ENCODE assay signal across 28 cellular contexts in the genomic region with DNA sequence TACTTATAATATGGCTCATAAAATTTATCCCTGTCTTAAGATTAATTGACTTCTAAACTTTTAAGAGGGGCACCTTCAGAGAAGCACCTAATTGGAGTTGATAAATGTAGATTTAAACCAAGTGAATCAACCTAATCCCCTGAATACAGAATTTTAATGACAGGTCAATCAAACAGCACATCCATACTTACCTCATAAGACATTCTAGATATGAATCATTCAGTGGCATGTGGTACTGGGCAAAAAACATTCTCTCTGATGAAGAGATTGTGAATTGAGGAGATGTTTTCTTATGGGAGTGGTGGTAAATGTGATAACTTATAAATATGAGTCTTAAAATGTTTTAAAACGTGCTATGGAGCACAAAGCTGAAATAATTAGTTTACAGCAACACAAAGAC.
"Had no signal": no experiment of that assay in that cellular context is flagged by ENCODE, and none has a peak within 500 bp of the region (broad histone marks: within the 10 kb centered on the region; RNA-seq: fewer than 3 reads in every experiment).

No MANE protein-coding gene starts in this region.

- DNase-seq: activated B cell treated with CpG ODN at 0.5 μM for 24 hours; activated CD4-positive, alpha-beta T cell treated with anti-CD3 and anti-CD28 coated beads, Interleukin-2, amount 50 U/mL, for 1 hour; activated CD8-positive, alpha-beta T cell treated with anti-CD3 and anti-CD28 coated beads for 36 hours; activated gamma-delta T cell treated with Interleukin-2 at 50 U/mL for 16 hours; activated T-cell treated with anti-CD3 and anti-CD28 coated beads, Interleukin-2, amount 50 U/mL, for 4 hours; anterior cingulate cortex; dorsolateral prefrontal cortex; effector memory CD4-positive, alpha-beta T cell; erythroblast; heart left ventricle; hypothalamus; immature natural killer cell; kidney glomerular epithelial cell; left lung; lower lobe of right lung; mesendoderm; natural killer cell; occipital lobe; stimulated activated CD4-positive, alpha-beta T cell treated with anti-CD3 and anti-CD28 coated beads, Interleukin-15, amount 100 ng/mL, for 24 hours; stimulated activated CD4-positive, alpha-beta T cell treated with anti-CD3 and anti-CD28 coated beads, Interleukin-2, amount 100 ng/mL, for 24 hours; stimulated activated naive B cell treated with anti-CD40 and anti-IgM and Interleukin-4, amounts not matched to agents 10 μg/mL and 1 μg/mL and 100 μg/mL, for 72 hours; stomach; T-helper 17 cell had no signal

- H3K27me3 ChIP-seq: heart left ventricle, left lung, right atrium auricular region, stomach, tibial nerve had no signal

- H3K4me3 ChIP-seq: coronary artery, dorsolateral prefrontal cortex, heart left ventricle, left lung, lower lobe of right lung, neural progenitor cell, right atrium auricular region, stomach, tibial nerve had no signal

- H3K36me3 ChIP-seq: heart left ventricle, left lung, lower lobe of right lung, neural progenitor cell, right atrium auricular region, stomach, tibial nerve had no signal

- ATAC-seq: activated CD8-positive, alpha-beta T cell treated with anti-CD3 and anti-CD28 coated beads for 36 hours; activated T-cell treated with anti-CD3 and anti-CD28 coated beads, Interleukin-2, amount 50 U/mL, for 4 hours; activated T-helper 17 cell treated with anti-CD3 and anti-CD28 coated beads, Interleukin-2, amount 50 U/mL, for 72 hours; heart left ventricle; left lung; lower lobe of right lung; natural killer cell; stimulated activated naive B cell treated with anti-CD40 and anti-IgM and Interleukin-4, amounts not matched to agents 10 μg/mL and 1 μg/mL and 100 μg/mL, for 72 hours; T-helper 17 cell had no signal
